37 cellular contexts compared by ENCODE assay signal in genomic region chr1:92769856-92770255, GRCh38.
"Had no signal": no experiment of that assay in that cellular context is flagged by ENCODE, and none has a peak within 500 bp of the region (broad histone marks: within the 10 kb centered on the region; RNA-seq: fewer than 3 reads in every experiment).

No MANE protein-coding gene starts in this region.

- H3K4me1 ChIP-seq: ascending aorta, body of pancreas, breast epithelium had no signal

- ATAC-seq: activated naive CD4-positive, alpha-beta T cell treated with anti-CD3 and anti-CD28 coated beads, Interleukin-2, amount 50 U/mL, for 72 hours; activated naive CD8-positive, alpha-beta T cell treated with anti-CD3 and anti-CD28 coated beads, Interleukin-2, amount 50 U/mL, for 24 hours; activated T-cell treated with anti-CD3 and anti-CD28 coated beads, Interleukin-2, amount 50 U/mL, for 4 hours; activated T-cell treated with anti-CD3 and anti-CD28 coated beads, Interleukin-2, amount 50 U/mL, for 72 hours; body of pancreas had no signal

- DNase-seq: activated effector memory CD4-positive, alpha-beta T cell treated with anti-CD3 and anti-CD28 coated beads, Interleukin-2, amount 50 U/mL, for 16 hours; activated effector memory CD4-positive, alpha-beta T cell treated with Interleukin-2 at 50 U/mL for 16 hours; activated gamma-delta T cell; activated gamma-delta T cell treated with Interleukin-2 at 50 U/mL for 16 hours; activated naive CD4-positive, alpha-beta T cell; activated naive CD4-positive, alpha-beta T cell treated with anti-CD3 and anti-CD28 coated beads for 36 hours; activated naive CD4-positive, alpha-beta T cell treated with anti-CD3 and anti-CD28 coated beads, Interleukin-2, amount 10 ng/mL, durations not matched to agents 7 days and 5 days; activated naive CD4-positive, alpha-beta T cell treated with anti-CD3 and anti-CD28 coated beads, Interleukin-2, amount 50 U/mL, for 16 hours; activated naive CD4-positive, alpha-beta T cell treated with Interleukin-2 at 50 U/mL for 16 hours; activated naive CD8-positive, alpha-beta T cell treated with anti-CD3 and anti-CD28 coated beads for 36 hours; activated naive CD8-positive, alpha-beta T cell treated with anti-CD3 and anti-CD28 coated beads, Interleukin-2, amount 10 ng/mL, durations not matched to agents 7 days and 5 days; activated naive CD8-positive, alpha-beta T cell treated with anti-CD3 and anti-CD28 coated beads, Interleukin-2, amount 50 U/mL, for 24 hours; activated T-cell treated with anti-CD3 and anti-CD28 coated beads, Interleukin-2, amount 50 U/mL, for 1 hour; activated T-cell treated with anti-CD3 and anti-CD28 coated beads, Interleukin-2, amount 50 U/mL, for 24 hours; activated T-cell treated with anti-CD3 and anti-CD28 coated beads, Interleukin-2, amount 50 U/mL, for 4 hours; activated T-cell treated with anti-CD3 and anti-CD28 coated beads, Interleukin-2, amount 50 U/mL, for 48 hours; activated T-cell treated with anti-CD3 and anti-CD28 coated beads, Interleukin-2, amount 50 U/mL, for 72 hours; adrenal gland; amniotic stem cell; amygdala; anterior cingulate cortex; aorta; body of pancreas; brain microvascular endothelial cell; caudate nucleus; central memory CD4-positive, alpha-beta T cell; cerebellar nuclear complex had no signal

- H3K36me3 ChIP-seq: adrenal gland, ascending aorta, brain microvascular endothelial cell, breast epithelium, cardiac muscle cell had no signal

- H3K9me3 ChIP-seq: adrenal gland, ascending aorta, body of pancreas, breast epithelium had no signal

- H3K27me3 Mint-ChIP-seq: activated naive CD4-positive, alpha-beta T cell treated with anti-CD3 and anti-CD28 coated beads, Interleukin-2, amount 50 U/mL, for 24 hours; brain had no signal

- H3K4me3 Mint-ChIP-seq: activated naive CD4-positive, alpha-beta T cell treated with anti-CD3 and anti-CD28 coated beads for 36 hours; activated naive CD4-positive, alpha-beta T cell treated with anti-CD3 and anti-CD28 coated beads, Interleukin-2, amount 10 ng/mL, durations not matched to agents 7 days and 5 days; activated naive CD4-positive, alpha-beta T cell treated with anti-CD3 and anti-CD28 coated beads, Interleukin-2, amount 50 U/mL, for 24 hours; activated naive CD8-positive, alpha-beta T cell; activated naive CD8-positive, alpha-beta T cell treated with anti-CD3 and anti-CD28 coated beads for 36 hours; activated naive CD8-positive, alpha-beta T cell treated with anti-CD3 and anti-CD28 coated beads, Interleukin-2, amount 10 ng/mL, durations not matched to agents 7 days and 5 days; activated naive CD8-positive, alpha-beta T cell treated with anti-CD3 and anti-CD28 coated beads, Interleukin-2, amount 50 U/mL, for 24 hours; activated T-cell treated with anti-CD3 and anti-CD28 coated beads, Interleukin-2, amount 50 U/mL, for 24 hours; activated T-cell treated with anti-CD3 and anti-CD28 coated beads, Interleukin-2, amount 50 U/mL, for 4 hours; activated T-cell treated with anti-CD3 and anti-CD28 coated beads, Interleukin-2, amount 50 U/mL, for 72 hours; activated T-helper 1 cell treated with anti-CD3 and anti-CD28 coated beads, Interleukin-12 subunit alpha, Interleukin-12 subunit beta, Interleukin-2, Interleukin-4 antibody, amounts not matched to agents 30 ng/mL and 10 ng/mL and 1 ng/mL, durations not matched to agents 14 hours and 24 hours and 36 hours; brain; central memory CD8-positive, alpha-beta T cell had no signal

- H3K36me3 Mint-ChIP-seq: activated naive CD4-positive, alpha-beta T cell treated with anti-CD3 and anti-CD28 coated beads, Interleukin-2, amount 10 ng/mL, durations not matched to agents 7 days and 5 days had no signal

- H3K27ac Mint-ChIP-seq: activated naive CD4-positive, alpha-beta T cell treated with anti-CD3 and anti-CD28 coated beads for 36 hours; activated naive CD4-positive, alpha-beta T cell treated with anti-CD3 and anti-CD28 coated beads, Interleukin-2, amount 10 ng/mL, durations not matched to agents 7 days and 5 days; activated naive CD4-positive, alpha-beta T cell treated with anti-CD3 and anti-CD28 coated beads, Interleukin-2, amount 50 U/mL, for 24 hours; activated naive CD4-positive, alpha-beta T cell treated with anti-CD3 and anti-CD28 coated beads, Interleukin-2, amount 50 U/mL, for 72 hours; activated naive CD8-positive, alpha-beta T cell; activated naive CD8-positive, alpha-beta T cell treated with anti-CD3 and anti-CD28 coated beads for 36 hours; activated naive CD8-positive, alpha-beta T cell treated with anti-CD3 and anti-CD28 coated beads, Interleukin-2, amount 10 ng/mL, durations not matched to agents 7 days and 5 days; activated naive CD8-positive, alpha-beta T cell treated with anti-CD3 and anti-CD28 coated beads, Interleukin-2, amount 50 U/mL, for 24 hours; activated T-cell treated with anti-CD3 and anti-CD28 coated beads, Interleukin-2, amount 50 U/mL, for 24 hours; activated T-cell treated with anti-CD3 and anti-CD28 coated beads, Interleukin-2, amount 50 U/mL, for 72 hours; activated T-helper 1 cell treated with anti-CD3 and anti-CD28 coated beads, Interleukin-12 subunit alpha, Interleukin-12 subunit beta, Interleukin-2, Interleukin-4 antibody, amounts not matched to agents 30 ng/mL and 10 ng/mL and 1 ng/mL, durations not matched to agents 14 hours and 24 hours and 36 hours; activated T-helper 2 cell treated with anti-CD3 and anti-CD28 coated beads, Interferon-gamma antibody, Interleukin-2, Interleukin-4, amounts not matched to agents 10 μg/mL and 5 μg/mL and 100 μg/mL, durations not matched to agents 14 hours and 24 hours and 36 hours; brain had no signal

- H3K27me3 ChIP-seq: adrenal gland, ascending aorta, body of pancreas, brain microvascular endothelial cell, breast epithelium, cardiac muscle cell had no signal

- H3K4me3 ChIP-seq: adrenal gland, ascending aorta, body of pancreas, breast epithelium, cardiac muscle cell had no signal

- H3K27ac ChIP-seq: adrenal gland, ascending aorta, body of pancreas, brain microvascular endothelial cell, breast epithelium, cardiac muscle cell had no signal

- H3K4me1 Mint-ChIP-seq: activated naive CD4-positive, alpha-beta T cell treated with anti-CD3 and anti-CD28 coated beads, Interleukin-2, amount 10 ng/mL, durations not matched to agents 7 days and 5 days; activated naive CD4-positive, alpha-beta T cell treated with anti-CD3 and anti-CD28 coated beads, Interleukin-2, amount 50 U/mL, for 24 hours; activated naive CD8-positive, alpha-beta T cell treated with anti-CD3 and anti-CD28 coated beads for 36 hours; activated naive CD8-positive, alpha-beta T cell treated with anti-CD3 and anti-CD28 coated beads, Interleukin-2, amount 10 ng/mL, durations not matched to agents 7 days and 5 days; activated naive CD8-positive, alpha-beta T cell treated with anti-CD3 and anti-CD28 coated beads, Interleukin-2, amount 50 U/mL, for 24 hours; central memory CD8-positive, alpha-beta T cell had no signal
